13 cellular contexts compared by ENCODE assay signal in the genomic region with DNA sequence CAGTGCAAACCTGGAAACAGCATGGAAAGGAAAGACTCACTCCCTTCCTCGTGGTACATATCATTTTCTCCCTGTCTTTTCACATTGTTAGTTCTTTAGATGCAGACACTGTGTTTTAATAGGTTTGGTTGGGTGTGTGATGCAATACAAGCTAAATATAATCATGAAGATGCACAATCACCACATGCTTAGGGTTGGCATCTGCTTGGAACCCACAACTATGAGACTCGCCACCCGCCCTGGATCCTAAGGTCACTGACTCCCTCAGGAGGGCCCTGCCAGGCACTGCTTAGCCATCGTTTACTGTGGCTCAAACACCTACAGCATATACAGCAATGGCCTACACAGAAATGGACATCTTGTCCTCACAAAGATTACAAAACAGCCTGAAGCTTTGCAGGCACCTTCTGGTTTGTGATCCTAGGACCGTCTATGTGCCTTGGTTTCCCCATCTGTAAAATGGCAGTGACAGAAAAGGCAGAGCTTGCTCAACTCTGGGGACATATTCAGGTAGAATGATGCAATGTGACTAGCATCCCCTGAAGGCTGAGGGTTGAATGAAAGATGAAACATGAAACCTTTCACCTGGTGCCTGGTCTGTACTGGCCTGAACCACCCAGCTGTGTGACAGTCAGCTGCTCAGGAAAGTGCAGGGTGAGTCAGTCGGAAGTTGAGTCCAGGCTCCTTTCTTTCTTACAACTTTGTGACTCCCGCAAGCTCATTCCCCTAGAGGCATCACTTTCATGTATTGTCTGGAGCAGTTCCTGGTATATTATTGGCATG.
DNase-seq lines count a peak whose midpoint lies in the region; ATAC-seq and TF ChIP-seq lines count a peak whose summit lies in the region.
"Had no signal": no experiment of that assay in that cellular context is flagged by ENCODE, and none has a peak within 500 bp of the region (broad histone marks: within the 10 kb centered on the region; RNA-seq: fewer than 3 reads in every experiment).

No MANE protein-coding gene starts in this region.

- no peak overlapping the region for H3K9ac ChIP-seq in PC-3 (ENCODE audit: low read length)

- CTCF ChIA-PET in PC-3 (lab: Charles Lee): interaction anchor here (0.6 to 1.1 kb wide), 6 partner anchors 11 to 127 kb away, joined by 3 to 8 read pairs (median 3); no protein-coding TSS in a partner anchor

- H3K9me3 ChIP-seq in PC-3 (ENCODE audit: low read length): no peaks in the 10 kb centered on the region

- no peaks in the 10 kb centered on the region for H3K27me3 ChIP-seq in PC-3 (ENCODE audit: low read length)

- no peaks in the 10 kb centered on the region for H4K20me1 ChIP-seq in PC-3 (ENCODE audit: low read length)

- H3K4me2 ChIP-seq in PC-3 (ENCODE audit: low read length): peak overlapping the region; percentile 37

- H2AFZ ChIP-seq in PC-3 (ENCODE audit: low read length): no peak overlapping the region

- no peaks in the 10 kb centered on the region for H3K36me3 ChIP-seq in PC-3 (ENCODE audit: low read depth, low read length)

- no peak; the same call in 1 of the 2 replicates for TF ChIP-seq CTCF in PC-3 (conservative IDR thresholded peaks at IDR 0.05; ENCODE audit: low read depth, low read length)

- no peak overlapping the region for H3K4me3 ChIP-seq in PC-3 (ENCODE audit: low read length)

- DNase-seq in EH (ENCODE audit: low read depth) (peak; percentile 58), HT1080 (ENCODE audit: low read depth) (peak; percentile 94), PC-3 (peak; percentile 92), fibroblast of peridontal ligament (ENCODE audit: extremely low read depth) (peak; percentile 65)
- no peak for DNase-seq in stimulated activated CD4-positive, alpha-beta T cell treated with anti-CD3 and anti-CD28 coated beads, Interleukin-1b, Interleukin-23, amount 100 ng/mL, for 48 hours
- DNase-seq in activated naive CD4-positive, alpha-beta T cell (lab: John Stamatoyannopoulos, UW): no peak
- DNase-seq: activated naive CD4-positive, alpha-beta T cell treated with Interleukin-2 at 50 U/mL for 16 hours; CD8-positive, alpha-beta T cell; effector memory CD8-positive, alpha-beta T cell; kidney glomerular epithelial cell had no signal

- POLR2A ChIA-PET in PC-3 (lab: Charles Lee; ENCODE audit: unreplicated experiment): interaction anchor here (0.5 to 0.9 kb wide), 2 partner anchors 56 to 90 kb away, joined by 3 to 6 read pairs; no protein-coding TSS in a partner anchor

- no peaks in the 10 kb centered on the region for H3F3A ChIP-seq in PC-3 (ENCODE audit: low read length, unreplicated experiment)

- BruUV-seq in PC-3 (replicated peaks; lab: Mats Ljungman, UMichigan): no TSS peak

- peaks cover 46% of the 10 kb centered on the region for H3K4me1 ChIP-seq in PC-3 (ENCODE audit: insufficient read depth, low read length)

- H3K79me2 ChIP-seq in PC-3 (ENCODE audit: low read length): no peaks in the 10 kb centered on the region

- intact Hi-C loops in PC-3 (cut with micrococcal nuclease): no loop called here

- no peaks in the 10 kb centered on the region for H3K9me2 ChIP-seq in PC-3 (replicated peaks; ENCODE audit: low read length)

- ATAC-seq in PC-3 (peak; percentile 96), GM18502 (IDR thresholded peaks at IDR 0.05; ENCODE audit: poor library complexity, unreplicated experiment) (no peak), GM18907 (IDR thresholded peaks at IDR 0.05; ENCODE audit: unreplicated experiment) (no peak)
- ATAC-seq: activated CD4-positive, CD25-positive, alpha-beta regulatory T cell treated with anti-CD3 and anti-CD28 coated beads, Interleukin-2, amount 50 U/mL, for 24 hours; CD8-positive, alpha-beta T cell; effector memory CD8-positive, alpha-beta T cell had no signal

- peak overlapping the region; percentile 35 for H3K27ac ChIP-seq in PC-3 (ENCODE audit: low read length)

Comparison
In these comparisons a context has a peak if more than half of its experiments do, and no peak if none do; other contexts are left out.
1. DNase-seq: peak in EH (single experiment), HT1080 (single experiment), PC-3 (single experiment) and fibroblast of peridontal ligament (single experiment); none in stimulated activated CD4-positive, alpha-beta T cell treated with anti-CD3 and anti-CD28 coated beads, Interleukin-1b, Interleukin-23, amount 100 ng/mL, for 48 hours (single experiment) and activated naive CD4-positive, alpha-beta T cell (0 of 4).